In the genomic region with DNA sequence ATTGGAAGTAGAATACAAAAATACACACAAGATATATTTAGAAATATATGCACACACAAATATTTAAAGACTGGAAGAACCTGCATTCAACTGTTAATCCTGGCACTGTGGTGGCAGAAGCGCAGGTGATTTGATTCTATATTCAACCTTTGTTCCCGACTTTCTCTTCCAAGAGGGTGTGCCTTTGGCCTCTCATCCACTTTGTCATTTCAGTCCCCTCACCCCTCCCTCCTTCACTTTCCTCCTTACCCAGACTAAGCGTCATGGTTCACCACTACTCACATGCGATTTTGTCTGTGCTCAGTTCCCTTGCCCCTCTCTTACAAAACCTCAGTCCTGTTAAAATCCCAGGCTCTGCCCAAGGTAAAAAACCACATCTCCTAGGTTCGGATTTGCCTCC, we compare ENCODE assay signal across 20 cellular contexts. TPM values are rescaled to one million over a fixed set of nuclear protein-coding genes. Genes with fewer than 3 reads are reported as not detected.
"Had no signal": no experiment of that assay in that cellular context is flagged by ENCODE, and none has a peak within 500 bp of the region (broad histone marks: within the 10 kb centered on the region; RNA-seq: fewer than 3 reads in every experiment).

No MANE protein-coding gene starts in this region.

- ATAC-seq: left lung; natural killer cell treated with Interleukin-12 subunit alpha and Interleukin-12 subunit beta and Interleukin-15 and Interleukin-18, amount 100 ng/mL, for 72 hours; upper lobe of right lung had no signal

- DNase-seq: activated CD4-positive, alpha-beta T cell treated with anti-CD3 and anti-CD28 coated beads, Interleukin-2, amount 10 ng/mL, durations not matched to agents 24 days and 14 days; activated CD4-positive, CD25-positive, alpha-beta regulatory T cell; activated CD8-positive, alpha-beta memory T cell treated with anti-CD3 and anti-CD28 coated beads, Interleukin-2, amount 50 U/mL, for 48 hours; activated gamma-delta T cell treated with Interleukin-2 at 50 U/mL for 16 hours; activated naive CD8-positive, alpha-beta T cell treated with anti-CD3 and anti-CD28 coated beads for 36 hours; caudate nucleus; erythroblast; foreskin melanocyte; left lung; mesendoderm; nucleus accumbens; posterior cingulate gyrus; stimulated activated CD4-positive, alpha-beta T cell treated with anti-CD3 and anti-CD28 coated beads, Interleukin-2, amount 100 ng/mL, for 48 hours; T-helper 1 cell; T-helper 9 cell; testis; upper lobe of right lung had no signal

- H3K27ac Mint-ChIP-seq: activated CD4-positive, alpha-beta T cell treated with anti-CD3 and anti-CD28 coated beads, Interleukin-2, amount 10 ng/mL, durations not matched to agents 24 days and 14 days; activated naive CD8-positive, alpha-beta T cell treated with anti-CD3 and anti-CD28 coated beads for 36 hours had no signal

- H3K4me1 ChIP-seq: left lung, testis, upper lobe of right lung had no signal

- H3K9me3 Mint-ChIP-seq: activated CD4-positive, alpha-beta T cell treated with anti-CD3 and anti-CD28 coated beads, Interleukin-2, amount 10 ng/mL, durations not matched to agents 24 days and 14 days; activated naive CD8-positive, alpha-beta T cell treated with anti-CD3 and anti-CD28 coated beads for 36 hours; natural killer cell treated with Interleukin-12 subunit alpha and Interleukin-12 subunit beta and Interleukin-15 and Interleukin-18, amount 100 ng/mL, for 72 hours had no signal

- H3K27me3 ChIP-seq: left lung, testis, upper lobe of right lung had no signal

- H3K27ac ChIP-seq: coronary artery, left lung, testis, upper lobe of right lung had no signal

- H3K27me3 Mint-ChIP-seq: activated CD4-positive, alpha-beta T cell treated with anti-CD3 and anti-CD28 coated beads, Interleukin-2, amount 10 ng/mL, durations not matched to agents 24 days and 14 days; activated naive CD8-positive, alpha-beta T cell treated with anti-CD3 and anti-CD28 coated beads for 36 hours; natural killer cell treated with Interleukin-12 subunit alpha and Interleukin-12 subunit beta and Interleukin-15 and Interleukin-18, amount 100 ng/mL, for 72 hours had no signal

- H3K9me3 ChIP-seq: left lung, testis, upper lobe of right lung had no signal

- H3K4me3 Mint-ChIP-seq: activated CD4-positive, alpha-beta T cell treated with anti-CD3 and anti-CD28 coated beads, Interleukin-2, amount 10 ng/mL, durations not matched to agents 24 days and 14 days; activated naive CD8-positive, alpha-beta T cell treated with anti-CD3 and anti-CD28 coated beads for 36 hours; natural killer cell treated with Interleukin-12 subunit alpha and Interleukin-12 subunit beta and Interleukin-15 and Interleukin-18, amount 100 ng/mL, for 72 hours had no signal

- H3K4me1 Mint-ChIP-seq: activated CD4-positive, alpha-beta T cell treated with anti-CD3 and anti-CD28 coated beads, Interleukin-2, amount 10 ng/mL, durations not matched to agents 24 days and 14 days; activated naive CD8-positive, alpha-beta T cell treated with anti-CD3 and anti-CD28 coated beads for 36 hours had no signal

- H3K4me3 ChIP-seq: coronary artery, left lung, testis, upper lobe of right lung had no signal

RNA-seq across cellular contexts. Expression of gene OR6B2, which starts 32.2 kb away (rescaled TPM):
- total RNA-seq: activated CD4-positive, alpha-beta T cell treated with anti-CD3 and anti-CD28 coated beads, Interleukin-2, amount 10 ng/mL, durations not matched to agents 24 days and 14 days; activated naive CD8-positive, alpha-beta T cell treated with anti-CD3 and anti-CD28 coated beads for 36 hours; left lung; natural killer cell treated with Interleukin-12 subunit alpha and Interleukin-12 subunit beta and Interleukin-15 and Interleukin-18, amount 100 ng/mL, for 72 hours; testis; upper lobe of right lung had no signal
- polyA plus RNA-seq: keratinocyte had no signal

RNA-seq across cellular contexts. Expression of gene OR6B3, which starts 55.3 kb away (rescaled TPM):
- total RNA-seq: activated CD4-positive, alpha-beta T cell treated with anti-CD3 and anti-CD28 coated beads, Interleukin-2, amount 10 ng/mL, durations not matched to agents 24 days and 14 days; activated naive CD8-positive, alpha-beta T cell treated with anti-CD3 and anti-CD28 coated beads for 36 hours; left lung; natural killer cell treated with Interleukin-12 subunit alpha and Interleukin-12 subunit beta and Interleukin-15 and Interleukin-18, amount 100 ng/mL, for 72 hours; upper lobe of right lung had no signal
- polyA plus RNA-seq: keratinocyte had no signal
